1 cellular context compared by ENCODE assay signal in genomic region chr22:49099496-49100124, GRCh38.
TF ChIP-seq lines count a peak whose summit lies in the region.

No MANE protein-coding gene starts in this region.

TF ChIP-seq in A549, 52 proteins besides CTCF, POLR2A, EP300 and RAD21 (continued from another document):
- TF ChIP-seq E2F6 (IDR thresholded peaks at IDR 0.05; ENCODE audit: borderline replicate concordance, low read depth) (0 out of 2 replicates have a peak, but pooled peaks have one; percentile 42), CBX8 (IDR thresholded peaks at IDR 0.05) (no peak), HES2 (IDR thresholded peaks at IDR 0.05) (no peak), PHF8 (IDR thresholded peaks at IDR 0.05; ENCODE audit: borderline replicate concordance, low read depth) (no peak), FOSB (CRISPR knock-in tag; IDR thresholded peaks at IDR 0.05) (no peak), MAZ (IDR thresholded peaks at IDR 0.05; ENCODE audit: borderline replicate concordance, low read depth, low read length) (no peak), CHD4 (IDR thresholded peaks at IDR 0.05; ENCODE audit: borderline replicate concordance) (no peak)
